ENCODE assay signal across 33 cellular contexts in the genomic region with DNA sequence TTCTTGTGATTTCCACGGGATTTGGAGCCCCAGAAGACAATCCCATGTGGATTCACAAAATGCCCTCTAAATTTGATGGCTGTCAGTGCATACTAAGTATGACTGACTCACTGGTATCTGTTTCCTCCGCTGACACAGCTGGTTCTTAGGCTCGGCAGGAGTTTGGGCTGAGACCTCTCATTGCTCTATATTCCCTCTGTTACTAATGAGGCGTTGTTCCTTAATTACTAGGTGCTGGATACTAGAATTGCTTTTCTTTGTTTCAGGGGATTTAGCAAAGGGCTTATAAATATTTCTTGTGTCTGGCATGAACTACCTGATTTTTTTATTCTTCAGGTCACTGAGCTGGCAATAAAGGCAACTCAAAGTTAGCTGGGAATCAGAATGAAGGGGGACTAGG. TPM values are rescaled to one million over a fixed set of nuclear protein-coding genes. Genes with fewer than 3 reads are reported as not detected.
"Had no signal": no experiment of that assay in that cellular context is flagged by ENCODE, and none has a peak within 500 bp of the region (broad histone marks: within the 10 kb centered on the region; RNA-seq: fewer than 3 reads in every experiment).

No MANE protein-coding gene starts in this region.

- H3K36me3 Mint-ChIP-seq: activated CD4-positive, alpha-beta memory T cell treated with anti-CD3 and anti-CD28 coated beads for 36 hours; activated CD8-positive, alpha-beta memory T cell treated with anti-CD3 and anti-CD28 coated beads, Interleukin-2, amount 10 ng/mL, durations not matched to agents 7 days and 5 days; activated naive CD4-positive, alpha-beta T cell treated with anti-CD3 and anti-CD28 coated beads, Interleukin-2, amount 10 ng/mL, durations not matched to agents 7 days and 5 days; activated naive CD8-positive, alpha-beta T cell; brain had no signal

- H3K36me3 ChIP-seq: SJSA1 had no signal

- H3K27ac Mint-ChIP-seq: activated B cell treated with CpG ODN at 0.5 μM for 24 hours; activated CD4-positive, alpha-beta memory T cell treated with anti-CD3 and anti-CD28 coated beads for 36 hours; activated CD8-positive, alpha-beta memory T cell treated with anti-CD3 and anti-CD28 coated beads, Interleukin-2, amount 10 ng/mL, durations not matched to agents 7 days and 5 days; activated naive CD4-positive, alpha-beta T cell treated with anti-CD3 and anti-CD28 coated beads, Interleukin-2, amount 10 ng/mL, durations not matched to agents 7 days and 5 days; activated naive CD8-positive, alpha-beta T cell; activated naive CD8-positive, alpha-beta T cell treated with anti-CD3 and anti-CD28 coated beads, Interleukin-2, amount 50 U/mL, for 24 hours; brain; T-helper 1 cell treated with Interleukin-12 subunit alpha and Interleukin-12 subunit beta and Interleukin-4 antibody, amounts not matched to agents 30 μg/mL and 1 μg/mL, for 36 hours; T-helper 2 cell treated with Interferon-gamma antibody and Interleukin-4, amounts not matched to agents 5 μg/mL and 100 μg/mL, for 36 hours had no signal

- H3K9ac ChIP-seq: SK-N-SH had no signal

- DNase-seq: activated B cell treated with CpG ODN at 0.5 μM for 24 hours; activated CD4-positive, alpha-beta memory T cell treated with anti-CD3 and anti-CD28 coated beads for 36 hours; activated CD4-positive, alpha-beta T cell treated with anti-CD3 and anti-CD28 coated beads for 4 hours; activated CD4-positive, alpha-beta T cell treated with anti-CD3 and anti-CD28 coated beads, Interleukin-2, amount 50 U/mL, for 1 hour; activated CD4-positive, CD25-positive, alpha-beta regulatory T cell treated with anti-CD3 and anti-CD28 coated beads, Interleukin-2, amount 50 U/mL, for 72 hours; activated CD8-positive, alpha-beta memory T cell treated with anti-CD3 and anti-CD28 coated beads for 24 hours; activated CD8-positive, alpha-beta memory T cell treated with anti-CD3 and anti-CD28 coated beads, Interleukin-2, amount 10 ng/mL, durations not matched to agents 7 days and 5 days; activated CD8-positive, alpha-beta memory T cell treated with anti-CD3 and anti-CD28 coated beads, Interleukin-2, amount 50 U/mL, for 48 hours; activated effector memory CD4-positive, alpha-beta T cell treated with Interleukin-2 at 50 U/mL for 16 hours; activated naive CD4-positive, alpha-beta T cell treated with anti-CD3 and anti-CD28 coated beads, Interleukin-2, amount 10 ng/mL, durations not matched to agents 7 days and 5 days; activated naive CD8-positive, alpha-beta T cell treated with anti-CD3 and anti-CD28 coated beads, Interleukin-2, amount 50 U/mL, for 24 hours; activated T-cell treated with anti-CD3 and anti-CD28 coated beads, Interleukin-2, amount 50 U/mL, for 48 hours; anterior cingulate cortex; caudate nucleus; cerebellar nuclear complex; NCI-H1092 treated with DMSO at 0.1 percent for 48 hours; NCI-H1436 treated with DMSO at 0.1 percent for 48 hours; NCI-H187 treated with DMSO at 0.1 percent for 48 hours; NCI-H2171 treated with DMSO at 0.1 percent for 48 hours; NCI-H2227 treated with DMSO at 0.1 percent for 48 hours; NCI-H446; NCI-H510A treated with DMSO at 0.1 percent for 48 hours; NCI-H526 treated with DMSO at 0.1 percent for 48 hours; SHP77; SK-N-SH had no signal

- H3K4me2 ChIP-seq: SK-N-SH had no signal

- H3K4me3 ChIP-seq: SJSA1 had no signal

- H3K9me3 ChIP-seq: SJSA1, SK-N-SH had no signal

- H3K27ac ChIP-seq: SJSA1, VCaP had no signal

- H3K9me3 Mint-ChIP-seq: activated B cell treated with CpG ODN at 0.5 μM for 24 hours; activated CD4-positive, alpha-beta memory T cell treated with anti-CD3 and anti-CD28 coated beads for 36 hours; activated naive CD4-positive, alpha-beta T cell treated with anti-CD3 and anti-CD28 coated beads, Interleukin-2, amount 10 ng/mL, durations not matched to agents 7 days and 5 days; activated naive CD8-positive, alpha-beta T cell treated with anti-CD3 and anti-CD28 coated beads, Interleukin-2, amount 50 U/mL, for 24 hours; brain; T-helper 1 cell treated with Interleukin-12 subunit alpha and Interleukin-12 subunit beta and Interleukin-4 antibody, amounts not matched to agents 30 μg/mL and 1 μg/mL, for 36 hours; T-helper 2 cell treated with Interferon-gamma antibody and Interleukin-4, amounts not matched to agents 5 μg/mL and 100 μg/mL, for 36 hours had no signal

- ATAC-seq: activated CD8-positive, alpha-beta memory T cell treated with anti-CD3 and anti-CD28 coated beads, Interleukin-2, amount 10 ng/mL, durations not matched to agents 7 days and 5 days; activated naive CD8-positive, alpha-beta T cell treated with anti-CD3 and anti-CD28 coated beads, Interleukin-2, amount 50 U/mL, for 24 hours; Panc1 had no signal

- H3K4me1 Mint-ChIP-seq: activated B cell treated with CpG ODN at 0.5 μM for 24 hours; activated naive CD4-positive, alpha-beta T cell treated with anti-CD3 and anti-CD28 coated beads, Interleukin-2, amount 10 ng/mL, durations not matched to agents 7 days and 5 days had no signal

- H3K4me3 Mint-ChIP-seq: activated B cell treated with CpG ODN at 0.5 μM for 24 hours; activated CD4-positive, alpha-beta memory T cell treated with anti-CD3 and anti-CD28 coated beads for 36 hours; activated CD8-positive, alpha-beta memory T cell treated with anti-CD3 and anti-CD28 coated beads, Interleukin-2, amount 10 ng/mL, durations not matched to agents 7 days and 5 days; activated naive CD4-positive, alpha-beta T cell treated with anti-CD3 and anti-CD28 coated beads, Interleukin-2, amount 10 ng/mL, durations not matched to agents 7 days and 5 days; activated naive CD8-positive, alpha-beta T cell; activated naive CD8-positive, alpha-beta T cell treated with anti-CD3 and anti-CD28 coated beads, Interleukin-2, amount 50 U/mL, for 24 hours; brain; T-helper 1 cell treated with Interleukin-12 subunit alpha and Interleukin-12 subunit beta and Interleukin-4 antibody, amounts not matched to agents 30 μg/mL and 1 μg/mL, for 36 hours; T-helper 2 cell treated with Interferon-gamma antibody and Interleukin-4, amounts not matched to agents 5 μg/mL and 100 μg/mL, for 36 hours had no signal

RNA-seq across cellular contexts. Expression of a gene that starts 53.2 kb away (rescaled TPM):
- total RNA-seq: activated CD4-positive, alpha-beta memory T cell treated with anti-CD3 and anti-CD28 coated beads for 36 hours; RPMI7951; SJSA1 had no signal

RNA-seq across cellular contexts. Expression of a gene that starts 54.1 kb away (rescaled TPM):
- total RNA-seq: activated B cell treated with CpG ODN at 0.5 μM for 24 hours; activated CD4-positive, alpha-beta memory T cell treated with anti-CD3 and anti-CD28 coated beads for 36 hours; activated CD8-positive, alpha-beta memory T cell treated with anti-CD3 and anti-CD28 coated beads, Interleukin-2, amount 10 ng/mL, durations not matched to agents 7 days and 5 days; SJSA1 had no signal
